8 cellular contexts compared by ENCODE assay signal in the genomic region with DNA sequence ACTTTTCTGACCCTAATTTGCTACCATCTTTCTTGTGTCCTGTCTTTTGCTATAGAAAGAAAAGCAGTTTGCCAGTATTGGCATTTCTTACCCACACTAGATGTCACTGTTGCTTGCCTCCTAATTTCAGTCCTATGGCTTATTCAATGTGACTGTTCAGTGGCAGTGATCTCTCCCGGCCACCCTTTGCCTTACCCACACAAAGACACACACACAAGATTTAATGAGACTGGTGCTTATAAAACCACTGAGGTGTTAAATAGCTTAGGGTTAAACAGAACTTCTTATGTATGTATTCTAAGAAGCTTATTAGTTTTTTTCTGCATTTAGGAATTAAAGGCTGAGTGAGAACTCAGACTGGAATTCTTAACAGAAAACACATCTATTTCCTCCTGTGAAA.
DNase-seq lines count a peak whose midpoint lies in the region; ATAC-seq and TF ChIP-seq lines count a peak whose summit lies in the region.

No MANE protein-coding gene starts in this region.

- no peaks in the 10 kb centered on the region for H3K27me3 ChIP-seq in A673 (replicated peaks; ENCODE audit: insufficient read depth, low read depth, low read length, poor library complexity)

- H3K4me1 ChIP-seq in A673 (ENCODE audit: insufficient read depth, low read length, poor library complexity, severe bottlenecking) = peaks cover 60% of the 10 kb centered on the region

- no peaks in the 10 kb centered on the region for H3K9me3 Mint-ChIP-seq in progenitor cell of endocrine pancreas (ENCODE audit: low read depth)
- no peaks in the 10 kb centered on the region for H3K9me3 Mint-ChIP-seq in activated CD4-positive, alpha-beta memory T cell treated with anti-CD3 and anti-CD28 coated beads for 36 hours
- peaks cover 0 to 14% (median 3%) of the 10 kb centered on the region in 6 donors for H3K9me3 Mint-ChIP-seq in immature natural killer cell

- peak; percentile 90 for DNase-seq in A673 (ENCODE audit: low spot score)
- peak; percentile 76 for DNase-seq in OCI-M1 (lab: John Stamatoyannopoulos, UW)
- peak; percentile 2 to 3 for DNase-seq in erythroblast (lab: John Stamatoyannopoulos, UW)
- DNase-seq in progenitor cell of endocrine pancreas (ENCODE audit: low spot score, unreplicated experiment) = no peak
- DNase-seq in activated CD4-positive, alpha-beta memory T cell treated with anti-CD3 and anti-CD28 coated beads for 36 hours = no peak
- DNase-seq in immature natural killer cell = no peak

- H3K27me3 Mint-ChIP-seq in progenitor cell of endocrine pancreas (no peaks in the 10 kb centered on the region), immature natural killer cell (ENCODE audit: low read depth in 3 of 3) (no peaks in the 10 kb centered on the region)
- H3K27me3 Mint-ChIP-seq in activated CD4-positive, alpha-beta memory T cell treated with anti-CD3 and anti-CD28 coated beads for 36 hours = no peaks in the 10 kb centered on the region

- H3K9me3 ChIP-seq in A673 (ENCODE audit: low read depth, low read length, poor library complexity, severe bottlenecking) = no peaks in the 10 kb centered on the region

- ATAC-seq in GM18870 (IDR thresholded peaks at IDR 0.05; ENCODE audit: unreplicated experiment) = peak; percentile 65

- POLR2A ChIA-PET in A673 (lab: Charles Lee; ENCODE audit: low non-redundant PET) = interaction anchor here (0.6 kb wide), 1 partner anchor 384 kb away, joined by 3 read pairs; no protein-coding TSS in a partner anchor
- POLR2A ChIA-PET in activated CD4-positive, alpha-beta memory T cell treated with anti-CD3 and anti-CD28 coated beads for 36 hours (lab: Charles Lee) = no interaction called here

- peak overlapping the region; percentile 9 for H3K4me3 ChIP-seq in A673 (ENCODE audit: low read depth, low read length, poor library complexity, severe bottlenecking)

- no peak for TF ChIP-seq POLR2A in erythroblast (IDR thresholded peaks at IDR 0.05; ENCODE audit: low read length)

- no peak overlapping the region for H3K27ac ChIP-seq in A673 (ENCODE audit: low read depth, low read length, poor library complexity, severe bottlenecking)

- no peaks in the 10 kb centered on the region for H3K36me3 ChIP-seq in A673 (ENCODE audit: insufficient read depth, low read length, poor library complexity, severe bottlenecking)

- intact Hi-C loops in A673 (cut with micrococcal nuclease; ENCODE audit: unreplicated experiment) = loop anchor here (2.0 to 5.0 kb wide), 4 partner anchors 113 to 938 kb away; a partner anchor contains a TSS
- intact Hi-C loops in activated CD4-positive, alpha-beta memory T cell treated with anti-CD3 and anti-CD28 coated beads for 36 hours (cut with micrococcal nuclease) = no loop called here

- H3K4me3 Mint-ChIP-seq in progenitor cell of endocrine pancreas (ENCODE audit: low read depth) (no peak overlapping the region), immature natural killer cell (no peak overlapping the region)
- H3K4me3 Mint-ChIP-seq in activated CD4-positive, alpha-beta memory T cell treated with anti-CD3 and anti-CD28 coated beads for 36 hours = no peak overlapping the region

- TF ChIP-seq CTCF in A673 (conservative IDR thresholded peaks at IDR 0.05; ENCODE audit: low read depth, low read length) (peak; percentile 84), LNCAP (IDR thresholded peaks at IDR 0.05) (peak; percentile 70), progenitor cell of endocrine pancreas (IDR thresholded peaks at IDR 0.05; ENCODE audit: unreplicated experiment) (peak; percentile 60)

- H3K27ac Mint-ChIP-seq in progenitor cell of endocrine pancreas = no peak overlapping the region
- H3K27ac Mint-ChIP-seq in activated CD4-positive, alpha-beta memory T cell treated with anti-CD3 and anti-CD28 coated beads for 36 hours = no peak overlapping the region
- no peak overlapping the region for H3K27ac Mint-ChIP-seq in immature natural killer cell

- no peaks in the 10 kb centered on the region for H3K4me1 Mint-ChIP-seq in progenitor cell of endocrine pancreas (ENCODE audit: low read depth)
- H3K4me1 Mint-ChIP-seq in activated CD4-positive, alpha-beta memory T cell treated with anti-CD3 and anti-CD28 coated beads for 36 hours (ENCODE audit: low read depth) = no peaks in the 10 kb centered on the region
- H3K4me1 Mint-ChIP-seq in immature natural killer cell = no peaks in the 10 kb centered on the region

- CTCF ChIA-PET in A673 (lab: Charles Lee) = no interaction called here
- CTCF ChIA-PET in activated CD4-positive, alpha-beta memory T cell treated with anti-CD3 and anti-CD28 coated beads for 36 hours (lab: Charles Lee) = no interaction called here

- H3K36me3 Mint-ChIP-seq in progenitor cell of endocrine pancreas (ENCODE audit: insufficient read depth) (no peaks in the 10 kb centered on the region), immature natural killer cell (no peaks in the 10 kb centered on the region)
- H3K36me3 Mint-ChIP-seq in activated CD4-positive, alpha-beta memory T cell treated with anti-CD3 and anti-CD28 coated beads for 36 hours = no peaks in the 10 kb centered on the region

- no TSS peak for BruUV-seq in A673 (replicated peaks; lab: Mats Ljungman, UMichigan)

Comparison
In these comparisons a context has a peak if more than half of its experiments do, and no peak if none do; other contexts are left out.
1. DNase-seq: peak in A673 (single experiment), OCI-M1 (single experiment) and erythroblast (2 of 2); none in progenitor cell of endocrine pancreas (single experiment), activated CD4-positive, alpha-beta memory T cell treated with anti-CD3 and anti-CD28 coated beads for 36 hours (single experiment) and immature natural killer cell (0 of 3).
2. Peak in every context shown above with its lines, with median percentiles within 50 percentile points of each other: CTCF ChIP-seq.